23 cellular contexts compared by ENCODE assay signal in genomic region chr3:168976969-168977368, GRCh38.
"Had no signal": no experiment of that assay in that cellular context is flagged by ENCODE, and none has a peak within 500 bp of the region (broad histone marks: within the 10 kb centered on the region; RNA-seq: fewer than 3 reads in every experiment).

No MANE protein-coding gene starts in this region.

- H3K27ac ChIP-seq: cardiac muscle cell, Peyer's patch, SJSA1 had no signal

- H3K9ac ChIP-seq: SK-N-SH had no signal

- ATAC-seq: activated CD8-positive, alpha-beta T cell treated with anti-CD3 and anti-CD28 coated beads, Interleukin-2, amount 10 ng/mL, durations not matched to agents 7 days and 5 days; activated naive CD8-positive, alpha-beta T cell treated with anti-CD3 and anti-CD28 coated beads, Interleukin-2, amount 50 U/mL, for 24 hours; PC-3 had no signal

- H3K9me2 ChIP-seq: SK-N-SH had no signal

- H3K4me3 ChIP-seq: cardiac muscle cell, Peyer's patch, SJSA1 had no signal

- DNase-seq: activated CD4-positive, alpha-beta T cell treated with anti-CD3 and anti-CD28 coated beads, Interleukin-2, amount 10 ng/mL, durations not matched to agents 24 days and 14 days; activated CD4-positive, alpha-beta T cell treated with anti-CD3 and anti-CD28 coated beads, Interleukin-2, amount 50 U/mL, for 4 hours; activated CD8-positive, alpha-beta T cell treated with anti-CD3 and anti-CD28 coated beads, Interleukin-2, amount 10 ng/mL, durations not matched to agents 7 days and 5 days; activated gamma-delta T cell treated with Interleukin-2 at 50 U/mL for 16 hours; activated naive CD4-positive, alpha-beta T cell treated with anti-CD3 and anti-CD28 coated beads for 36 hours; activated naive CD8-positive, alpha-beta T cell treated with anti-CD3 and anti-CD28 coated beads, Interleukin-2, amount 50 U/mL, for 24 hours; activated T-cell treated with anti-CD3 and anti-CD28 coated beads, Interleukin-2, amount 50 U/mL, for 24 hours; NCI-H1105; NCI-H1417 treated with DMSO at 0.1 percent for 48 hours; NCI-H187 treated with DMSO at 0.1 percent for 48 hours; NCI-H2081; NCI-H2171 treated with DMSO at 0.1 percent for 48 hours; NCI-H2227 treated with DMSO at 0.1 percent for 48 hours; NCI-H510A treated with DMSO at 0.1 percent for 48 hours; NCI-H526 treated with DMSO at 0.1 percent for 48 hours; NCI-H774; PC-3; Peyer's patch; RPMI8226; SHP77 treated with DMSO at 0.1 percent for 48 hours; SK-N-SH had no signal

- H3K4me2 ChIP-seq: SK-N-SH had no signal

- H3K4me1 ChIP-seq: Peyer's patch, SJSA1 had no signal

- H3K27me3 ChIP-seq: cardiac muscle cell, Peyer's patch had no signal

- H3K36me3 ChIP-seq: cardiac muscle cell, Peyer's patch, SJSA1 had no signal

- H3K9me3 ChIP-seq: Peyer's patch, SJSA1, SK-N-SH had no signal
